In genomic region chr16:28061702-28062101, GRCh38 we compare ENCODE assay signal across 25 cellular contexts. TPM values are rescaled to one million over a fixed set of nuclear protein-coding genes. Genes with fewer than 3 reads are reported as not detected.
"Had no signal": no experiment of that assay in that cellular context is flagged by ENCODE, and none has a peak within 500 bp of the region (broad histone marks: within the 10 kb centered on the region; RNA-seq: fewer than 3 reads in every experiment).

No MANE protein-coding gene starts in this region.

- H3K4me3 ChIP-seq: prostate gland, tibial nerve, uterus had no signal

- H3K27ac ChIP-seq: esophagus muscularis mucosa, prostate gland, tibial nerve, uterus, WERI-Rb-1 had no signal

- DNase-seq: activated CD4-positive, alpha-beta T cell treated with anti-CD3 and anti-CD28 coated beads for 1 hour; activated CD8-positive, alpha-beta memory T cell treated with anti-CD3 and anti-CD28 coated beads for 24 hours; activated CD8-positive, alpha-beta memory T cell treated with anti-CD3 and anti-CD28 coated beads, Interleukin-2, amount 50 U/mL, for 4 hours; activated naive CD4-positive, alpha-beta T cell treated with Interleukin-2 at 50 U/mL for 16 hours; activated T-cell treated with anti-CD3 and anti-CD28 coated beads, Interleukin-2, amount 50 U/mL, for 24 hours; aorta; central memory CD4-positive, alpha-beta T cell; effector memory CD8-positive, alpha-beta T cell; hypothalamus; left ventricle myocardium superior; mammary epithelial cell; midbrain; occipital lobe; stimulated activated CD4-positive, alpha-beta T cell treated with anti-CD3 and anti-CD28 coated beads, Interleukin-12 subunit alpha, Interleukin-12 subunit beta, amount 100 ng/mL, for 4 hours; stimulated activated CD4-positive, alpha-beta T cell treated with anti-CD3 and anti-CD28 coated beads, Interleukin-4, amount 100 ng/mL, for 4 hours; substantia nigra; T-cell; uterus had no signal

- H3K9me3 ChIP-seq: esophagus muscularis mucosa, prostate gland, tibial nerve, uterus had no signal

- H3K9me3 Mint-ChIP-seq: activated T-cell treated with anti-CD3 and anti-CD28 coated beads, Interleukin-2, amount 50 U/mL, for 24 hours; effector memory CD8-positive, alpha-beta T cell; natural killer cell treated with Interleukin-12 subunit alpha and Interleukin-12 subunit beta and Interleukin-15 and Interleukin-18, amount 100 ng/mL, for 72 hours; stimulated activated naive CD8-positive, alpha-beta T cell treated with anti-CD3 and anti-CD28 coated beads, Interleukin-15, Interleukin-2, amounts not matched to agents 100 ng/mL and 50 ng/mL, for 24 hours; T-cell had no signal

- H3K27ac Mint-ChIP-seq: activated T-cell treated with anti-CD3 and anti-CD28 coated beads, Interleukin-2, amount 50 U/mL, for 24 hours; effector memory CD8-positive, alpha-beta T cell; natural killer cell treated with Interleukin-12 subunit alpha and Interleukin-12 subunit beta and Interleukin-15 and Interleukin-18, amount 100 ng/mL, for 72 hours; stimulated activated naive CD8-positive, alpha-beta T cell treated with anti-CD3 and anti-CD28 coated beads, Interleukin-15, Interleukin-2, amounts not matched to agents 100 ng/mL and 50 ng/mL, for 24 hours; T-cell had no signal

- H3K27me3 ChIP-seq: uterus had no signal

- H3K36me3 ChIP-seq: esophagus muscularis mucosa, prostate gland, tibial nerve, uterus, WERI-Rb-1 had no signal

- ATAC-seq: effector memory CD8-positive, alpha-beta T cell; natural killer cell treated with Interleukin-12 subunit alpha and Interleukin-12 subunit beta and Interleukin-15 and Interleukin-18, amount 100 ng/mL, for 72 hours; T-cell had no signal

- H3K4me3 Mint-ChIP-seq: natural killer cell treated with Interleukin-12 subunit alpha and Interleukin-12 subunit beta and Interleukin-15 and Interleukin-18, amount 100 ng/mL, for 72 hours; stimulated activated naive CD8-positive, alpha-beta T cell treated with anti-CD3 and anti-CD28 coated beads, Interleukin-15, Interleukin-2, amounts not matched to agents 100 ng/mL and 50 ng/mL, for 24 hours had no signal

- H3K4me1 ChIP-seq: prostate gland had no signal

- H3K36me3 Mint-ChIP-seq: natural killer cell treated with Interleukin-12 subunit alpha and Interleukin-12 subunit beta and Interleukin-15 and Interleukin-18, amount 100 ng/mL, for 72 hours; T-cell had no signal

RNA-seq across cellular contexts. Expression of gene GSG1L, which starts 1.8 kb away (rescaled TPM):
- total RNA-seq: dermis microvascular lymphatic vessel endothelial cell; mammary epithelial cell; natural killer cell treated with Interleukin-12 subunit alpha and Interleukin-12 subunit beta and Interleukin-15 and Interleukin-18, amount 100 ng/mL, for 72 hours; T-cell; tibial nerve had no signal
- polyA plus RNA-seq: mammary epithelial cell had no signal
